2 cellular contexts compared by ENCODE assay signal in genomic region chr4:169369634-169370033, GRCh38.
A peak's percentile ranks its signal among the peaks of the same experiment; 100 is the strongest.
TF ChIP-seq lines count a peak whose summit lies in the region.

No MANE protein-coding gene starts in this region.

TF ChIP-seq in HepG2, 621 proteins besides CTCF, POLR2A, EP300 and RAD21 (continued from another document):
- no peak for TF ChIP-seq RFX3 (CRISPR knock-in tag; IDR thresholded peaks at IDR 0.05)
- no peak for TF ChIP-seq TCF7 (IDR thresholded peaks at IDR 0.05; ENCODE audit: low read depth)
- no peak for TF ChIP-seq ZNF607 (CRISPR knock-in tag; IDR thresholded peaks at IDR 0.05; ENCODE audit: borderline replicate concordance)
- TF ChIP-seq ZNF83 (CRISPR knock-in tag; IDR thresholded peaks at IDR 0.05; ENCODE audit: borderline replicate concordance): no peak
- no peak for TF ChIP-seq ELK4 (CRISPR knock-in tag; IDR thresholded peaks at IDR 0.05; ENCODE audit: borderline replicate concordance)
- no peak for TF ChIP-seq SP140L (CRISPR knock-in tag; IDR thresholded peaks at IDR 0.05; ENCODE audit: borderline replicate concordance)
- no peak for TF ChIP-seq ZMYM3 (CRISPR knock-in tag; IDR thresholded peaks at IDR 0.05)
- no peak for TF ChIP-seq ZBTB7A (CRISPR knock-in tag; IDR thresholded peaks at IDR 0.05)
- TF ChIP-seq, protein P1, sequence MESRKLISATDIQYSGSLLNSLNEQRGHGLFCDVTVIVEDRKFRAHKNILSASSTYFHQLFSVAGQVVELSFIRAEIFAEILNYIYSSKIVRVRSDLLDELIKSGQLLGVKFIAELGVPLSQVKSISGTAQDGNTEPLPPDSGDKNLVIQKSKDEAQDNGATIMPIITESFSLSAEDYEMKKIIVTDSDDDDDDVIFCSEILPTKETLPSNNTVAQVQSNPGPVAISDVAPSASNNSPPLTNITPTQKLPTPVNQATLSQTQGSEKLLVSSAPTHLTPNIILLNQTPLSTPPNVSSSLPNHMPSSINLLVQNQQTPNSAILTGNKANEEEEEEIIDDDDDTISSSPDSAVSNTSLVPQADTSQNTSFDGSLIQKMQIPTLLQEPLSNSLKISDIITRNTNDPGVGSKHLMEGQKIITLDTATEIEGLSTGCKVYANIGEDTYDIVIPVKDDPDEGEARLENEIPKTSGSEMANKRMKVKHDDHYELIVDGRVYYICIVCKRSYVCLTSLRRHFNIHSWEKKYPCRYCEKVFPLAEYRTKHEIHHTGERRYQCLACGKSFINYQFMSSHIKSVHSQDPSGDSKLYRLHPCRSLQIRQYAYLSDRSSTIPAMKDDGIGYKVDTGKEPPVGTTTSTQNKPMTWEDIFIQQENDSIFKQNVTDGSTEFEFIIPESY (CRISPR knock-in tag; IDR thresholded peaks at IDR 0.05): 0 out of 2 replicates have a peak, but pooled peaks have one; percentile 48
- TF ChIP-seq SP2 (CRISPR knock-in tag; IDR thresholded peaks at IDR 0.05): no peak

TF ChIP-seq in H1, 55 proteins besides CTCF, POLR2A, EP300 and RAD21:
- peak; percentile 49 for TF ChIP-seq E2F6 (IDR thresholded peaks at IDR 0.05)
- TF ChIP-seq GABPA (IDR thresholded peaks at IDR 0.05; ENCODE audit: borderline replicate concordance, insufficient read depth, low read length): no peak
- TF ChIP-seq YY1 (IDR thresholded peaks at IDR 0.05; ENCODE audit: low read depth, low read length): 0 out of 2 replicates have a peak, but pooled peaks have one; percentile 20
